ENCODE assay signal across 16 cellular contexts in genomic region chr10:133013478-133013877, GRCh38.
A peak's percentile ranks its signal among the peaks of the same experiment; 100 is the strongest.
DNase-seq lines count a peak whose midpoint lies in the region; ATAC-seq and TF ChIP-seq lines count a peak whose summit lies in the region.
"Had no signal": no experiment of that assay in that cellular context is flagged by ENCODE, and none has a peak within 500 bp of the region (broad histone marks: within the 10 kb centered on the region; RNA-seq: fewer than 3 reads in every experiment).

No MANE protein-coding gene starts in this region.

- CTCF ChIA-PET in HCT116 (lab: Charles Lee), result no interaction called here

- RAD21 ChIA-PET in HCT116 (lab: Charles Lee; ENCODE audit: low non-redundant PET in 1 of 2, low total read pairs in 2 of 2, uncharacterized antibody in 2 of 2, unreplicated experiment in 2 of 2), result no interaction called here

- POLR2A ChIA-PET in HCT116 (lab: Charles Lee), result no interaction called here

- no peaks in the 10 kb centered on the region for H3K9me3 ChIP-seq in HCT116 (ENCODE audit: control insufficient read depth in 1 of 2, insufficient read depth in 1 of 2, low read depth in 1 of 2, low read length in 2 of 2)
- H3K9me3 ChIP-seq in heart right ventricle, result no peaks in the 10 kb centered on the region
- H3K9me3 ChIP-seq: thyroid gland had no signal

- H4K20me1 ChIP-seq in HCT116 (ENCODE audit: insufficient read depth), result no peaks in the 10 kb centered on the region

- intact Hi-C loops in HCT116 (cut with micrococcal nuclease), result no loop called here
- intact Hi-C loops in heart right ventricle (cut with DNase I), result no loop called here

- peaks cover 0 to 29% of the 10 kb centered on the region in 2 experiments; a peak in 2 of 4 replicates for H3K4me1 ChIP-seq in HCT116 (ENCODE audit: control insufficient read depth in 1 of 2, insufficient read depth in 2 of 2, low read length in 2 of 2)
- peaks cover 0 to 32% (median 8%) of the 10 kb centered on the region in 9 donors for H3K4me1 ChIP-seq in heart right ventricle

- no peak overlapping the region for H2AFZ ChIP-seq in HCT116 (ENCODE audit: low read depth, low read length, poor library complexity, severe bottlenecking)

- peak; percentile 55 for ATAC-seq in HCT116
- ATAC-seq in heart right ventricle, result peak; percentile 8 to 47 (median 28)
- no peak for ATAC-seq in HG03025 (IDR thresholded peaks at IDR 0.05; ENCODE audit: low FRiP score, unreplicated experiment)
- ATAC-seq: naive thymus-derived CD8-positive, alpha-beta T cell had no signal

- peak overlapping the region; percentile 32; the same call in 1 of the 2 replicates for H3K9ac ChIP-seq in HCT116 (ENCODE audit: low read length)

- H3K27ac ChIP-seq in HCT116 (ENCODE audit: low read depth, low read length) (no peak overlapping the region), heart right ventricle (peak overlapping the region in 2 of 10 donors; percentile 44 to 91)
- H3K27ac ChIP-seq: thyroid gland had no signal

- TF ChIP-seq POLR2A in HCT116 (IDR thresholded peaks at IDR 0.05; ENCODE audit: borderline replicate concordance, extremely low read depth, insufficient read depth, insufficient read length), result no peak

- H3K4me3 ChIP-seq in HCT116 (replicated peaks in 1 of 2; ENCODE audit: low read depth in 1 of 2, low read length in 2 of 2), result no peak overlapping the region
- no peak overlapping the region for H3K4me3 ChIP-seq in heart right ventricle
- H3K4me3 ChIP-seq: thyroid gland had no signal

- no peaks in the 10 kb centered on the region for H3K9me2 ChIP-seq in HCT116 (ENCODE audit: insufficient read depth)

- H3K36me3 ChIP-seq in HCT116 (ENCODE audit: control insufficient read depth in 1 of 2, insufficient read depth in 2 of 2, low read length in 2 of 2), result no peaks in the 10 kb centered on the region
- no peaks in the 10 kb centered on the region for H3K36me3 ChIP-seq in heart right ventricle
- H3K36me3 ChIP-seq: thyroid gland had no signal

- DNase-seq in HCT116 (ENCODE audit: low read depth, low spot score) (no peak), SIG-M5 (lab: John Stamatoyannopoulos, UW) (peak; percentile 11), heart right ventricle (peak; percentile 27 to 37), pons (ENCODE audit: low spot score) (peak; percentile 31), inferior parietal cortex (ENCODE audit: extremely low spot score) (no peak)
- DNase-seq in activated naive CD4-positive, alpha-beta T cell treated with Interleukin-2 at 50 U/mL for 16 hours, result no peak
- DNase-seq in activated effector memory CD4-positive, alpha-beta T cell treated with anti-CD3 and anti-CD28 coated beads, Interleukin-2, amount 50 U/mL, for 16 hours, result no peak
- DNase-seq: activated CD4-positive, alpha-beta memory T cell treated with anti-CD3 and anti-CD28 coated beads for 36 hours; amniotic stem cell; glutamatergic neuron; SHP77; stimulated activated CD4-positive, alpha-beta T cell treated with anti-CD3 and anti-CD28 coated beads, Interleukin-2, amount 100 ng/mL, for 24 hours; T1000; thyroid gland had no signal

- TF ChIP-seq CTCF in HCT116 (IDR thresholded peaks at IDR 0.05 in 2 of 3, conservative IDR thresholded peaks at IDR 0.05 in 1 of 3; ENCODE audit: borderline replicate concordance in 1 of 3, insufficient read depth in 1 of 3, low read depth in 2 of 3, low read length in 2 of 3) (no peak), heart right ventricle (IDR thresholded peaks at IDR 0.05) (no peak)

- H3K4me2 ChIP-seq in HCT116 (ENCODE audit: low read length), result peak overlapping the region; percentile 38

- H3K27me3 ChIP-seq in HCT116 (ENCODE audit: insufficient read depth, low read length) (no peaks in the 10 kb centered on the region), heart right ventricle (peaks cover 0 to 12% (median 0%) of the 10 kb centered on the region in 7 donors)
- H3K27me3 ChIP-seq: thyroid gland had no signal

- BruUV-seq in HCT116 (replicated peaks; lab: Mats Ljungman, UMichigan), result no TSS peak

- H3K79me2 ChIP-seq in HCT116 (ENCODE audit: insufficient read depth, low read length), result no peaks in the 10 kb centered on the region

- no peak for TF ChIP-seq RAD21 in HCT116 (IDR thresholded peaks at IDR 0.05; ENCODE audit: low read depth)

- 66 to 68% methylated on average over 18 to 19 of the region's 19 CpGs for WGBS in heart right ventricle, 2 donors

TF ChIP-seq in HCT116, 20 proteins besides CTCF, POLR2A, EP300 and RAD21:
- peak; percentile 84; the same call in 1 of the 2 replicates for TF ChIP-seq ELF1 (IDR thresholded peaks at IDR 0.05; ENCODE audit: borderline replicate concordance, low read depth)
- no peak for TF ChIP-seq SP1 (IDR thresholded peaks at IDR 0.05; ENCODE audit: low read depth)

Comparison
In these comparisons a context has a peak if more than half of its experiments do, and no peak if none do; other contexts are left out.
1. DNase-seq: peak in SIG-M5 (single experiment), heart right ventricle (2 of 2) and pons (single experiment); none in HCT116 (single experiment), activated naive CD4-positive, alpha-beta T cell treated with Interleukin-2 at 50 U/mL for 16 hours (single experiment), activated effector memory CD4-positive, alpha-beta T cell treated with anti-CD3 and anti-CD28 coated beads, Interleukin-2, amount 50 U/mL, for 16 hours (single experiment) and inferior parietal cortex (single experiment).